8 cellular contexts compared by ENCODE assay signal in the genomic region with DNA sequence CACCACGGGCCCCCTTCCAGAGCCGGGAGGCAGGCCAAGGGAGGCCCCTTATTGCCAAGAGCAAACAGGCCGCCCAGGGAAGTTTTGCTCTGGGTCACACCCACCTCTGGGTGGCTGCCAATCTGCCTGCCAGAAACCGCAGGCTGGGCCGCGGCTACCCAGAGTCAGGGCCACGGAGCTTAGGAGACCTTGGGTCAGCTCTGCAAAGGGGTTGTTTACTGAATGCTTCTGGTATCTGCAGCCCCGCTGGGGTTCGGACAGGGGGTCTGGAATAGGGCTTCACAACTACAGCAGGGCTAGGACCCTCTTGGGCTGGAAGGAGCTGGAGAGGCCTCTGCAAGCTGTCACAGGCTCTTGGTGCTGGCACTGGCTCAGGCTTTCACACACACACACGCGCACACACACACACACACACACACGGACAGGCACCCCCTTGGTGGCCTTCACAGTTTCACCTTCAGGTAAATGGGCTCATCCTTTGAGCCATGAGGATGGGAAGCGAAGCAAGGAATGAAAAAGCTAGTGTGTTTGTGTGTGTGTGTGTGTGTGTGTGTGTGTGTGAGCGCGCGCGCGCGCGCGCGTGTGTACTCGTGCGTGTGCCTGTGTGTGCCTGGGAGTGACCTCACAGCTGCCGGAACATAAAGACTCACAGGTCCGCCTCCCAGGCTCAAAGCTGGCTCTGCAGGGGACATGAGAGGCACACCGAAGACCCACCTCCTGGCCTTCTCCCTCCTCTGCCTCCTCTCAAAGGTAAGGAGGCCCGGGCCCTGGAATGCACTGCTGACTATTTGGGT. TPM values are rescaled to one million over a fixed set of nuclear protein-coding genes. Genes with fewer than 3 reads are reported as not detected.
A peak's percentile ranks its signal among the peaks of the same experiment; 100 is the strongest.
DNase-seq lines count a peak whose midpoint lies in the region; ATAC-seq and TF ChIP-seq lines count a peak whose summit lies in the region.

A gene with protein sequence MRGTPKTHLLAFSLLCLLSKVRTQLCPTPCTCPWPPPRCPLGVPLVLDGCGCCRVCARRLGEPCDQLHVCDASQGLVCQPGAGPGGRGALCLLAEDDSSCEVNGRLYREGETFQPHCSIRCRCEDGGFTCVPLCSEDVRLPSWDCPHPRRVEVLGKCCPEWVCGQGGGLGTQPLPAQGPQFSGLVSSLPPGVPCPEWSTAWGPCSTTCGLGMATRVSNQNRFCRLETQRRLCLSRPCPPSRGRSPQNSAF (plus strand): TSS at position 669 of the 794 bp plus-strand sequence. CDS start 22 bp downstream, at position 691.

- no peaks in the 10 kb centered on the region for H3K36me3 ChIP-seq in endodermal cell (ENCODE audit: control insufficient read depth, insufficient read depth, low read length)

- no peak within 1 kb of the TSS for H3K27ac ChIP-seq in endodermal cell (ENCODE audit: low read depth, low read length)

- H3K9me3 ChIP-seq in endodermal cell (ENCODE audit: control insufficient read depth, low read length) = no peaks in the 10 kb centered on the region

- WGBS in endodermal cell (ENCODE audit: insufficient coverage in 1 of 2, insufficient read length in 1 of 2), 2 experiments = 89 to 90% methylated on average over 6 to 26 of the region's 28 CpGs

- H3K27me3 Mint-ChIP-seq in endothelial cell (ENCODE audit: unreplicated experiment) = peaks cover 2% of the 10 kb centered on the region
- no peaks in the 10 kb centered on the region for H3K27me3 Mint-ChIP-seq in endodermal cell (ENCODE audit: insufficient read depth)

- H3K4me3 Mint-ChIP-seq in endothelial cell (ENCODE audit: unreplicated experiment) (no peak within 1 kb of the TSS), endodermal cell (no peak within 1 kb of the TSS)

- TF ChIP-seq CTCF in retinal pigment epithelial cell (conservative IDR thresholded peaks at IDR 0.05; ENCODE audit: low read depth, low read length) (no peak), endothelial cell (IDR thresholded peaks at IDR 0.05; ENCODE audit: unreplicated experiment) (no peak), endodermal cell (conservative IDR thresholded peaks at IDR 0.05) (no peak)

- H3K4me3 ChIP-seq in retinal pigment epithelial cell (ENCODE audit: low read length) (no peak within 1 kb of the TSS), endodermal cell (ENCODE audit: low read length) (no peak within 1 kb of the TSS)

- DNase-seq in HPDE6-E6E7 (ENCODE audit: extremely low spot score) (peak; percentile 99), T1000 (lab: John Stamatoyannopoulos, UW) (peak; percentile 58), glomerular visceral epithelial cell (ENCODE audit: extremely low spot score) (peak; percentile 89), retinal pigment epithelial cell (ENCODE audit: low read depth) (peak; percentile 80), endothelial cell (ENCODE audit: low spot score) (no peak), endodermal cell (no peak)
- no peak for DNase-seq in activated CD4-positive, CD25-positive, alpha-beta regulatory T cell treated with anti-CD3 and anti-CD28 coated beads, Interleukin-2, amount 50 U/mL, for 72 hours

- H3K27ac Mint-ChIP-seq in endothelial cell (ENCODE audit: unreplicated experiment) = no peak within 1 kb of the TSS
- H3K27ac Mint-ChIP-seq in endodermal cell = no peak within 1 kb of the TSS

- ATAC-seq in GM18511 (IDR thresholded peaks at IDR 0.05; ENCODE audit: unreplicated experiment) = no peak

- H3K9ac ChIP-seq in endodermal cell (ENCODE audit: extremely low read depth, low read length, poor library complexity, severe bottlenecking) = no peak within 1 kb of the TSS

- H3K27me3 ChIP-seq in endodermal cell (ENCODE audit: control insufficient read depth, insufficient read depth, low read length, poor library complexity, severe bottlenecking) = no peaks in the 10 kb centered on the region

- H3K4me1 Mint-ChIP-seq in endothelial cell (ENCODE audit: unreplicated experiment) (no peaks in the 10 kb centered on the region), endodermal cell (no peaks in the 10 kb centered on the region)

- no peaks in the 10 kb centered on the region for H3K4me1 ChIP-seq in endodermal cell (ENCODE audit: control insufficient read depth, insufficient read depth, low read length)

- no peaks in the 10 kb centered on the region for H3K9me3 Mint-ChIP-seq in endothelial cell (ENCODE audit: unreplicated experiment)
- no peaks in the 10 kb centered on the region for H3K9me3 Mint-ChIP-seq in endodermal cell

- H3K36me3 Mint-ChIP-seq in endothelial cell (ENCODE audit: low read depth, unreplicated experiment) (no peaks in the 10 kb centered on the region), endodermal cell (ENCODE audit: low read depth) (no peaks in the 10 kb centered on the region)

RNA-seq across cellular contexts. Expression of the gene that starts here (rescaled TPM):
- total RNA-seq in endothelial cell (ENCODE audit: unreplicated experiment) = not detected
- not detected for total RNA-seq in endodermal cell
- not detected for polyA plus RNA-seq in endodermal cell (2013, experiment 1 of 2)
- polyA plus RNA-seq in endodermal cell (2013, experiment 2 of 2) = not detected

Comparison
In these comparisons a context has a peak if more than half of its experiments do, and no peak if none do; other contexts are left out.
1. DNase-seq: peak in HPDE6-E6E7 (single experiment), T1000 (single experiment), glomerular visceral epithelial cell (single experiment) and retinal pigment epithelial cell (single experiment); none in endothelial cell (single experiment), activated CD4-positive, CD25-positive, alpha-beta regulatory T cell treated with anti-CD3 and anti-CD28 coated beads, Interleukin-2, amount 50 U/mL, for 72 hours (single experiment) and endodermal cell (single experiment).